9 cellular contexts compared by ENCODE assay signal in genomic region chr1:201024251-201024998, GRCh38. TPM values are rescaled to one million over a fixed set of nuclear protein-coding genes. Genes with fewer than 3 reads are reported as not detected.
A peak's percentile ranks its signal among the peaks of the same experiment; 100 is the strongest.
DNase-seq lines count a peak whose midpoint lies in the region; ATAC-seq and TF ChIP-seq lines count a peak whose summit lies in the region.
"Had no signal": no experiment of that assay in that cellular context is flagged by ENCODE, and none has a peak within 500 bp of the region (broad histone marks: within the 10 kb centered on the region; RNA-seq: fewer than 3 reads in every experiment).

No MANE protein-coding gene starts in this region.

- H3K27me3 Mint-ChIP-seq in effector memory CD8-positive, alpha-beta T cell = no peaks in the 10 kb centered on the region
- H3K27me3 Mint-ChIP-seq in neural progenitor cell (ENCODE audit: insufficient read depth, low read depth) (peaks cover 16% of the 10 kb centered on the region), osteocyte (ENCODE audit: unreplicated experiment) (peaks cover 5% of the 10 kb centered on the region)

- H3K9ac ChIP-seq in NT2/D1 (ENCODE audit: insufficient read length, low read depth) (peak overlapping the region; percentile 66), neural progenitor cell (no peak overlapping the region)

- H3K4me3 ChIP-seq in NT2/D1 (ENCODE audit: insufficient read length, low read depth) (peak overlapping the region; percentile 50), neural progenitor cell (peak overlapping the region; percentile 74)

- DNase-seq in GF-D8 (lab: John Stamatoyannopoulos, UW) (peak; percentile 18), NT2/D1 (ENCODE audit: low read depth, low spot score) (no peak), neural progenitor cell (ENCODE audit: low spot score) (peak; percentile 37), HUDEP-2 (lab: John Stamatoyannopoulos, UW; ENCODE audit: unreplicated experiment in 76 of 76) (no peak), OCI-M2 (lab: John Stamatoyannopoulos, UW; ENCODE audit: unreplicated experiment) (no peak), osteocyte (ENCODE audit: extremely low spot score, unreplicated experiment) (no peak)
- no peak for DNase-seq in effector memory CD8-positive, alpha-beta T cell

- H3K4me1 Mint-ChIP-seq in effector memory CD8-positive, alpha-beta T cell (ENCODE audit: low read depth in 2 of 2) = peaks cover 41 to 54% of the 10 kb centered on the region in 2 donors
- peaks cover 64% of the 10 kb centered on the region for H3K4me1 Mint-ChIP-seq in neural progenitor cell
- H3K4me1 Mint-ChIP-seq in osteocyte (ENCODE audit: unreplicated experiment) = peaks cover 24% of the 10 kb centered on the region

- H3K36me3 ChIP-seq in NT2/D1 (ENCODE audit: insufficient read depth, insufficient read length, low read length) (no peaks in the 10 kb centered on the region), neural progenitor cell (no peaks in the 10 kb centered on the region)

- no peak for ATAC-seq in effector memory CD8-positive, alpha-beta T cell (replicated peaks)
- no peak for ATAC-seq in GM21360 (IDR thresholded peaks at IDR 0.05; ENCODE audit: unreplicated experiment)

- H3K9me3 ChIP-seq in NT2/D1 (ENCODE audit: insufficient read depth, low read length) (no peaks in the 10 kb centered on the region), neural progenitor cell (ENCODE audit: low read depth) (no peaks in the 10 kb centered on the region)

- H3K4me1 ChIP-seq in NT2/D1 (ENCODE audit: insufficient read depth, insufficient read length) (peaks cover 42% of the 10 kb centered on the region), neural progenitor cell (peaks cover 44% of the 10 kb centered on the region)

- H3K4me3 Mint-ChIP-seq in effector memory CD8-positive, alpha-beta T cell = peak overlapping the region; percentile 31 to 48
- H3K4me3 Mint-ChIP-seq in neural progenitor cell (peak overlapping the region; percentile 82), osteocyte (ENCODE audit: unreplicated experiment) (no peak overlapping the region)

- H3K27me3 ChIP-seq in NT2/D1 (ENCODE audit: insufficient read depth, insufficient read length) = peaks cover 15% of the 10 kb centered on the region
- H3K27me3 ChIP-seq in neural progenitor cell = peaks cover 9% of the 10 kb centered on the region

- no peak overlapping the region for H3K27ac Mint-ChIP-seq in effector memory CD8-positive, alpha-beta T cell
- H3K27ac Mint-ChIP-seq in neural progenitor cell (no peak overlapping the region), osteocyte (ENCODE audit: unreplicated experiment) (no peak overlapping the region)
- H3K27ac Mint-ChIP-seq: dendritic cell treated with granulocyte-macrophage colony-stimulating factor and Interleukin-4, amounts not matched to agents 40 ng/mL and 50 ng/mL, for 4 days had no signal

- H3K36me3 Mint-ChIP-seq in effector memory CD8-positive, alpha-beta T cell (ENCODE audit: insufficient read depth) = peaks cover 13% of the 10 kb centered on the region
- H3K36me3 Mint-ChIP-seq in neural progenitor cell = no peaks in the 10 kb centered on the region
- H3K36me3 Mint-ChIP-seq in osteocyte (ENCODE audit: unreplicated experiment) = no peaks in the 10 kb centered on the region

- peak overlapping the region; percentile 87 for H3K4me2 ChIP-seq in neural progenitor cell

- TF ChIP-seq CTCF in neural progenitor cell (IDR thresholded peaks at IDR 0.05) (no peak), osteocyte (IDR thresholded peaks at IDR 0.05) (no peak)

- H2AFZ ChIP-seq in neural progenitor cell (replicated peaks) = no peak overlapping the region

- peaks cover 34% of the 10 kb centered on the region for H3F3A ChIP-seq in neural progenitor cell (ENCODE audit: low read depth)

- peaks cover 26% of the 10 kb centered on the region for H4K20me1 ChIP-seq in neural progenitor cell (ENCODE audit: low read depth)

- no peak overlapping the region for H3K27ac ChIP-seq in neural progenitor cell

- H3K79me2 ChIP-seq in neural progenitor cell (ENCODE audit: low read depth) = peaks cover 3% of the 10 kb centered on the region

- H3K9me3 Mint-ChIP-seq in effector memory CD8-positive, alpha-beta T cell = no peaks in the 10 kb centered on the region
- H3K9me3 Mint-ChIP-seq in neural progenitor cell (no peaks in the 10 kb centered on the region), osteocyte (ENCODE audit: unreplicated experiment) (no peaks in the 10 kb centered on the region)
- H3K9me3 Mint-ChIP-seq: dendritic cell treated with granulocyte-macrophage colony-stimulating factor and Interleukin-4, amounts not matched to agents 40 ng/mL and 50 ng/mL, for 4 days had no signal

RNA-seq across cellular contexts. Expression of gene KIF21B, which starts 0.9 kb away (rescaled TPM):
- total RNA-seq in neural progenitor cell (ENCODE audit: low replicate concordance) (6.4 and 15.6 TPM in 2 replicates), osteocyte (0.63 and 0.97 TPM in 2 replicates)

Comparison
In these comparisons a context has a peak if more than half of its experiments do, and no peak if none do; other contexts are left out.
1. DNase-seq: peak in GF-D8 (single experiment) and neural progenitor cell (single experiment); none in NT2/D1 (single experiment), effector memory CD8-positive, alpha-beta T cell (0 of 3), HUDEP-2 (0 of 76), OCI-M2 (single experiment) and osteocyte (single experiment).